Comparison of ENCODE assay signal across 9 cellular contexts in genomic region chr16:71626018-71626857, GRCh38. TPM values are rescaled to one million over a fixed set of nuclear protein-coding genes. Genes with fewer than 3 reads are reported as not detected.
DNase-seq lines count a peak whose midpoint lies in the region; ATAC-seq and FAIRE-seq lines count a peak whose summit lies in the region.
"Had no signal": no experiment of that assay in that cellular context is flagged by ENCODE, and none has a peak within 500 bp of the region (broad histone marks: within the 10 kb centered on the region; RNA-seq: fewer than 3 reads in every experiment).

TSS of gene MARVELD3 (plus strand) at chr16:71626184. CDS start at chr16:71626230, 46 bp downstream.

- H3K36me3 ChIP-seq in iPS DF 6.9 (ENCODE audit: control insufficient read depth, insufficient read depth, low read length) (0 out of 2 replicates have a peak, but pooled peaks cover 4% of the 10 kb centered on the region), small intestine (ENCODE audit: control insufficient read depth in 2 of 2, insufficient read depth in 2 of 2, low read length in 2 of 2) (peaks cover 0 to 2% of the 10 kb centered on the region in 2 donors)

- H3K4me1 ChIP-seq in iPS DF 6.9 (ENCODE audit: control insufficient read depth, insufficient read depth, low read length), result peaks cover 7% of the 10 kb centered on the region
- H3K4me1 ChIP-seq in small intestine (ENCODE audit: control insufficient read depth in 2 of 2, insufficient read depth in 1 of 2, low read depth in 1 of 2, low read length in 1 of 2), result peaks cover 2 to 5% of the 10 kb centered on the region in 2 donors

- peak; percentile 40 for DNase-seq in DMS79 treated with DMSO at 0.1 percent for 48 hours (lab: John Stamatoyannopoulos, UW)
- peak; percentile 17 to 57 for DNase-seq in NCI-H1930 (lab: John Stamatoyannopoulos, UW)
- DNase-seq in activated naive CD4-positive, alpha-beta T cell treated with Interleukin-2 at 50 U/mL for 16 hours, result peak; percentile 25
- peak; percentile 67 for DNase-seq in iPS DF 6.9 (ENCODE audit: low read depth, low spot score)
- peak; percentile 89 for DNase-seq in small intestine
- no peak for DNase-seq in SKM-1 (lab: John Stamatoyannopoulos, UW; ENCODE audit: unreplicated experiment)
- no peak for DNase-seq in KBM-7

- in situ Hi-C loops in KBM-7 (cut with MboI; ENCODE audit: low pct_unique_long_range_greater_than_20kb, low sequenced_read_pairs), result no loop called here

- no peak within 1 kb of the TSS for H3K27ac ChIP-seq in iPS DF 6.9 (ENCODE audit: low read length)
- H3K27ac ChIP-seq in small intestine (ENCODE audit: low read depth in 1 of 2, low read length in 1 of 2), result peak within 1 kb of the TSS; percentile 83 to 95

- H3K9me3 ChIP-seq in iPS DF 6.9 (ENCODE audit: control insufficient read depth, insufficient read depth, low read length), result no peaks in the 10 kb centered on the region
- H3K9me3 ChIP-seq in small intestine (ENCODE audit: control insufficient read depth, low read depth), result no peaks in the 10 kb centered on the region

- H3K4me3 ChIP-seq in iPS DF 6.9 (ENCODE audit: low read length) (peak within 1 kb of the TSS; percentile 69), small intestine (ENCODE audit: low read depth in 1 of 2, low read length in 2 of 2) (peak within 1 kb of the TSS; percentile 56 to 84)

- no peak for FAIRE-seq in small intestine (lab: Jason Lieb, UNC)
- FAIRE-seq: frontal cortex had no signal

- WGBS in iPS DF 6.9 (ENCODE audit: insufficient coverage, insufficient read length), result no CpG with 5 or more reads among the region's 98 CpGs
- 1 to 3% (median 2%) methylated on average over 63 to 98 of the region's 98 CpGs for WGBS in small intestine, 3 donors

- no peak for ATAC-seq in HG02973 (IDR thresholded peaks at IDR 0.05; ENCODE audit: unreplicated experiment)

- H3K27me3 ChIP-seq in iPS DF 6.9 (ENCODE audit: control insufficient read depth, insufficient read depth, low read length) (no peaks in the 10 kb centered on the region), small intestine (ENCODE audit: control insufficient read depth in 2 of 2, insufficient read depth in 2 of 2, low read length in 2 of 2) (peaks cover 0 to 5% of the 10 kb centered on the region in 2 donors)

RNA-seq across cellular contexts. Expression of gene MARVELD3, which starts in this region (rescaled TPM):
- polyA plus RNA-seq in small intestine, result 10 to 100 TPM; 29.5 to 49.9 (median 31.3) TPM

Comparison
In these comparisons a context has a peak if more than half of its experiments do, and no peak if none do; other contexts are left out.
1. DNase-seq: peak in DMS79 treated with DMSO at 0.1 percent for 48 hours (single experiment), NCI-H1930 (2 of 2), activated naive CD4-positive, alpha-beta T cell treated with Interleukin-2 at 50 U/mL for 16 hours (single experiment), iPS DF 6.9 (single experiment) and small intestine (single experiment); none in SKM-1 (single experiment) and KBM-7 (single experiment).